ENCODE assay signal across 8 cellular contexts in the genomic region with DNA sequence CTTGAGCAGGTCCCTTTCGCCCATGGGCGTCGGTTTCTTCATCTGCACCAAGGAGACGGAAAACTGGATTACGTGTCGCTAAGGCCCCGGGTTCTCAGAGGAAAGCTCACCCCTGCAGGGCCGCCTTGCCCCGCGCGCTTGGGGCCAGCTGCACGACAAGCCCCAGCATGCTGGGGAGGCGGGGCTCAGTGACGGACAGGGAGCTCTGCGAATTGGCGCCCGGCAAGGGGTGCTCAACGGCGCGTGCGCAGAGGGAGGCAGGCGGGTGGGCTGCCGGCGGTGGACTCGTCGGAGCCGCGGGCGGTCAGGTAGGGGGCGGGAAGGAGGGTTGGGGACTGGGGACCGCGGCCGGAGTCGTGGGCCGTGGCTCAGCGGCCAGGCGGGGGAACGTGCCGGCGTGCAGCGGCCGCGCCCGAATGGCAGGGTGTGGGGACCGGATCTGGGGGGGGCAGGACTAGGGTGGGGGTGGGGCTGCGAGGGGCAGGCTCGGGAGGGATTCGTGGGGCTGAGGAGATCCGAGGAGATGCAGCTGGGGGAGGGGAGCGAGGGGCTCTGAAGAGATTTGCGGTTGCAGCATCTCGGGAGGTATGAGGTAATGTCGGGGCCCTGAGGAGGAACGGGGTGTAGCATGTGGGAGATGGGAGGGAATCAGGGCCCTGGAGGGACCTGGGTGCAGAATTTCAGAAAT. TPM values are rescaled to one million over a fixed set of nuclear protein-coding genes. Genes with fewer than 3 reads are reported as not detected.
A peak's percentile ranks its signal among the peaks of the same experiment; 100 is the strongest.
DNase-seq lines count a peak whose midpoint lies in the region; ATAC-seq and TF ChIP-seq lines count a peak whose summit lies in the region.

Gene TRIM32 (plus strand): TSS at position 232 of the 688 bp plus-strand sequence. CDS start 10,438 bp downstream, outside the sequence.

- H3K9ac ChIP-seq in colonic mucosa (ENCODE audit: low read depth in 2 of 2, low read length in 2 of 2) = peak within 1 kb of the TSS; percentile 57 to 73

- peak within 1 kb of the TSS; percentile 22 for H3K27ac ChIP-seq in colonic mucosa

- no peaks in the 10 kb centered on the region for H3K36me3 ChIP-seq in colonic mucosa

- intact Hi-C loops in colonic mucosa (cut with DNase I) = no loop called here

- DNase-seq in AG09319 (ENCODE audit: extremely low read depth, low read depth) = peak; percentile 63
- peak; percentile 86 for DNase-seq in NCI-H460 (ENCODE audit: extremely low read depth, low read depth)
- peak; percentile 91 to 95 for DNase-seq in activated CD4-positive, alpha-beta T cell treated with anti-CD3 and anti-CD28 coated beads for 4 hours
- peak; percentile 95 for DNase-seq in colonic mucosa
- DNase-seq in kidney tubule cell (ENCODE audit: low spot score) = peak; percentile 90
- DNase-seq in stimulated activated CD4-positive, alpha-beta T cell treated with anti-CD3 and anti-CD28 coated beads, Interleukin-1b, Interleukin-23, amount 100 ng/mL, for 24 hours (ENCODE audit: low read depth in 4 of 4, low spot score in 1 of 4) = peak; percentile 84 to 99 (median 90)

- H3K4me3 ChIP-seq in colonic mucosa = peak within 1 kb of the TSS; percentile 66

- H3K27me3 ChIP-seq in colonic mucosa = no peaks in the 10 kb centered on the region

- H3K4me1 ChIP-seq in colonic mucosa = peaks cover 12% of the 10 kb centered on the region

- peak; percentile 98 for ATAC-seq in GM19025 (IDR thresholded peaks at IDR 0.05; ENCODE audit: low read depth, unreplicated experiment)
- peak; percentile 99 for ATAC-seq in HG03196 (IDR thresholded peaks at IDR 0.05; ENCODE audit: unreplicated experiment)

- no peaks in the 10 kb centered on the region for H3K9me3 ChIP-seq in colonic mucosa

- TF ChIP-seq CTCF in AG09319 (IDR thresholded peaks at IDR 0.05; ENCODE audit: low read depth, low read length) = no peak
- TF ChIP-seq CTCF in colonic mucosa (IDR thresholded peaks at IDR 0.05) = no peak

RNA-seq across cellular contexts. Expression of gene TRIM32, which starts in this region (rescaled TPM):
- total RNA-seq in NCI-H460 (2014; rRNA removed; shearing (Covaris generic)) = 15.0 and 16.2 TPM in 2 replicates
- 9.3 and 11.1 TPM in 2 replicates for polyA plus RNA-seq in NCI-H460 (2014; cell fraction: nucleus; rRNA removed)
- 10 to 100 TPM; 17.1 to 17.2 TPM for total RNA-seq in colonic mucosa

Comparison
In these comparisons a context has a peak if more than half of its experiments do, and no peak if none do; other contexts are left out.
1. Peak in every context shown above with its lines: DNase-seq, ATAC-seq, H3K4me3 ChIP-seq and H3K27ac ChIP-seq.